5 cellular contexts compared by ENCODE assay signal in the genomic region with DNA sequence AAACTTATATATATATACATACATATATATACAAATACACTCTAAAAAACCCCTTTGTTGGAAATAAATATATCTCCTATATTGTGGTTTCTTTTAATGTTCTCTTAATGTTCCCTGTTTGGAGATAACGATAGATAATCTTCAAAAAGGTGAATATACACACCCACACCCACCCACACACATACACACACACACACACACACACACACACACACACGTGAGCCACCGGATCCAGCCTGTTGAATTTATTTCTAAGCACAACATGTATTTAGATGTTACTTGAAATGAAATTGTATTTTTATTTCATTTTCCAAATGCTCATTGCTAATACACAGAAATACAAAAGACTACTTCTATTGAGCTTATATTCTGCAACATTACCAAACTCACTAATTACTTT. TPM values are rescaled to one million over a fixed set of nuclear protein-coding genes. Genes with fewer than 3 reads are reported as not detected.
DNase-seq lines count a peak whose midpoint lies in the region; ATAC-seq and TF ChIP-seq lines count a peak whose summit lies in the region.
"Not testable (repeated sequence)": the region's sequence is repeated elsewhere in the genome, so short reads cannot be mapped to it uniquely, and the experiment has no call there.

No MANE protein-coding gene starts in this region.

- TF ChIP-seq EP300 in esophagus muscularis mucosa (IDR thresholded peaks at IDR 0.05), result not testable (repeated sequence)

- intact Hi-C loops in activated CD4-positive, alpha-beta T cell treated with anti-CD3 and anti-CD28 coated beads, Interleukin-2, amount 10 ng/mL, durations not matched to agents 24 days and 14 days (cut with micrococcal nuclease); esophagus muscularis mucosa (cut with DNase I); aorta (cut with DNase I): not testable (repeated sequence)

- not testable (repeated sequence) for H3K9me3 ChIP-seq in HEK293 (ENCODE audit: control insufficient read depth, insufficient read depth, low read depth, low read length); esophagus muscularis mucosa; aorta (ENCODE audit: control insufficient read depth, low read length)

- not testable (repeated sequence) for H3K27me3 ChIP-seq in esophagus muscularis mucosa; aorta (ENCODE audit: control insufficient read depth in 1 of 2, insufficient read depth in 2 of 2, low read length in 1 of 2)

- 97% methylated on average over 3 of the region's 3 CpGs for WGBS in esophagus muscularis mucosa
- WGBS in aorta, 2 donors, result 94 to 95% methylated on average over 3 of the region's 3 CpGs

- peak; percentile 55 for DNase-seq in activated CD4-positive, alpha-beta T cell treated with anti-CD3 and anti-CD28 coated beads, Interleukin-2, amount 10 ng/mL, durations not matched to agents 24 days and 14 days
- peak; percentile 29 for DNase-seq in esophagus muscularis mucosa (ENCODE audit: extremely low spot score)
- DNase-seq in type B pancreatic cell (ENCODE audit: extremely low spot score, unreplicated experiment), result peak; percentile 50
- not testable (repeated sequence) for DNase-seq in aorta

- not testable (repeated sequence) for H3K4me3 Mint-ChIP-seq in activated CD4-positive, alpha-beta T cell treated with anti-CD3 and anti-CD28 coated beads, Interleukin-2, amount 10 ng/mL, durations not matched to agents 24 days and 14 days; type B pancreatic cell

- H3K4me3 ChIP-seq in HEK293 (ENCODE audit: low read depth, low read length); esophagus muscularis mucosa; aorta (ENCODE audit: low read length in 2 of 2): not testable (repeated sequence)

- not testable (repeated sequence) for H3K27ac Mint-ChIP-seq in activated CD4-positive, alpha-beta T cell treated with anti-CD3 and anti-CD28 coated beads, Interleukin-2, amount 10 ng/mL, durations not matched to agents 24 days and 14 days; type B pancreatic cell

- H3K27ac ChIP-seq in HEK293 (ENCODE audit: extremely low read depth, low read depth, low read length); esophagus muscularis mucosa (replicated peaks in 1 of 4); aorta (ENCODE audit: low read depth in 1 of 2, low read length in 2 of 2): not testable (repeated sequence)

- not testable (repeated sequence) for TF ChIP-seq CTCF in HEK293 (tag by site-specific recombination; IDR thresholded peaks at IDR 0.05); esophagus muscularis mucosa (IDR thresholded peaks at IDR 0.05); type B pancreatic cell (conservative IDR thresholded peaks at IDR 0.05)

- not testable (repeated sequence) for H3K36me3 ChIP-seq in HEK293 (ENCODE audit: control insufficient read depth in 2 of 2, insufficient read depth in 1 of 2, low read length in 2 of 2); esophagus muscularis mucosa; aorta (ENCODE audit: control insufficient read depth in 1 of 2, insufficient read depth in 2 of 2, low read length in 1 of 2)

- H3K4me1 Mint-ChIP-seq in activated CD4-positive, alpha-beta T cell treated with anti-CD3 and anti-CD28 coated beads, Interleukin-2, amount 10 ng/mL, durations not matched to agents 24 days and 14 days; type B pancreatic cell (ENCODE audit: unreplicated experiment): not testable (repeated sequence)

- H3K9me3 Mint-ChIP-seq in activated CD4-positive, alpha-beta T cell treated with anti-CD3 and anti-CD28 coated beads, Interleukin-2, amount 10 ng/mL, durations not matched to agents 24 days and 14 days; type B pancreatic cell: not testable (repeated sequence)

- POLR2A ChIA-PET in HEK293 (lab: Yijun Ruan, JAX), result interaction anchor here (0.6 to 1.4 kb wide), 3 partner anchors 14 to 430 kb away, joined by 3 read pairs; partner anchors contain the start of gene NBPF1

- CTCF ChIA-PET in HEK293 (lab: Yijun Ruan, JAX), result interaction anchor here (1.4 kb wide), 1 partner anchor 13 kb away, joined by 4 read pairs; no protein-coding TSS in a partner anchor

- H3K4me1 ChIP-seq in HEK293 (ENCODE audit: control insufficient read depth, insufficient read depth, low read length); esophagus muscularis mucosa; aorta (ENCODE audit: control insufficient read depth in 1 of 2, insufficient read depth in 2 of 2, low read length in 2 of 2): not testable (repeated sequence)

- TF ChIP-seq POLR2A in esophagus muscularis mucosa (IDR thresholded peaks at IDR 0.05; ENCODE audit: low read depth), result not testable (repeated sequence)

- peak; percentile 48 for ATAC-seq in aorta (ENCODE audit: low FRiP score)

- not testable (repeated sequence) for H3K27me3 Mint-ChIP-seq in activated CD4-positive, alpha-beta T cell treated with anti-CD3 and anti-CD28 coated beads, Interleukin-2, amount 10 ng/mL, durations not matched to agents 24 days and 14 days; type B pancreatic cell

- H3K36me3 Mint-ChIP-seq in activated CD4-positive, alpha-beta T cell treated with anti-CD3 and anti-CD28 coated beads, Interleukin-2, amount 10 ng/mL, durations not matched to agents 24 days and 14 days (ENCODE audit: low read depth); type B pancreatic cell: not testable (repeated sequence)

TF ChIP-seq in HEK293, 187 proteins besides CTCF, POLR2A, EP300 and RAD21:
- TF ChIP-seq EGR2 (tag by site-specific recombination; IDR thresholded peaks at IDR 0.05; ENCODE audit: low read depth), result peak; percentile 41; the same call in 1 of the 2 replicates

RNA-seq across cellular contexts. Expression of gene NBPF1, which starts 14.0 kb away (rescaled TPM):
- 4.2 and 5.1 TPM in 2 replicates for total RNA-seq in activated CD4-positive, alpha-beta T cell treated with anti-CD3 and anti-CD28 coated beads, Interleukin-2, amount 10 ng/mL, durations not matched to agents 24 days and 14 days
- total RNA-seq in esophagus muscularis mucosa (10 to 100 TPM; 16.6 to 39.2 (median 28.1) TPM), type B pancreatic cell (ENCODE audit: low replicate concordance) (39.1 and 97.5 TPM in 2 replicates), aorta (10 to 100 TPM; 15.5 to 55.0 TPM)
- 1 to 10 TPM; 7.9 to 9.6 TPM for polyA plus RNA-seq in aorta
